Comparison of ENCODE assay signal across 35 cellular contexts in the genomic region with DNA sequence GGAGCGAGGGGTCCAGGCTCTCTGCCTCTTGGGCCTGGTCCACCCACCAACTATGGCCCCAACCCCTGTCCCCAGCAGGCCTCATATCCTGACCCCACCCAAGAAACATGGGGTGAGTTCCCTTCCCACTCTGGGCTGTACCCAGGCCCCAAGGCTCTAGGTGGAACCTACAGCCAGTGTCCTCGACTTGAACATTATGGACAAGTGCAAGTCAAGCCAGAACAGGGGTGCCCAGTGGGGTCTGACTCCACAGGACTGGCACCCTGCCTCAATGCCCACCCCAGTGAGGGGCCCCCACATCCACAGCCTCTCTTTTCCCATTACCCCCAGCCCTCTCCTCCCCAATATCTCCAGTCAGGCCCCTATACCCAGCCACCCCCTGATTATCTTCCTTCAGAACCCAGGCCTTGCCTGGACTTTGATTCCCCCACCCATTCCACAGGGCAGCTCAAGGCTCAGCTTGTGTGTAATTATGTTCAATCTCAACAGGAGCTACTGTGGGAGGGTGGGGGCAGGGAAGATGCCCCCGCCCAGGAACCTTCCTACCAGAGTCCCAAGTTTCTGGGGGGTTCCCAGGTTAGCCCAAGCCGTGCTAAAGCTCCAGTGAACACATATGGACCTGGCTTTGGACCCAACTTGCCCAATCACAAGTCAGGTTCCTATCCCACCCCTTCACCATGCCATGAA. TPM values are rescaled to one million over a fixed set of nuclear protein-coding genes. Genes with fewer than 3 reads are reported as not detected.
DNase-seq lines count a peak whose midpoint lies in the region; ATAC-seq and TF ChIP-seq lines count a peak whose summit lies in the region.
"Had no signal": no experiment of that assay in that cellular context is flagged by ENCODE, and none has a peak within 500 bp of the region (broad histone marks: within the 10 kb centered on the region; RNA-seq: fewer than 3 reads in every experiment).

No MANE protein-coding gene starts in this region.

- no peak overlapping the region for H3K4me3 Mint-ChIP-seq in CD8-positive, alpha-beta memory T cell
- H3K4me3 Mint-ChIP-seq in activated naive CD8-positive, alpha-beta T cell treated with anti-CD3 and anti-CD28 coated beads, Interleukin-2, amount 50 U/mL, for 24 hours, result no peak overlapping the region
- no peak overlapping the region for H3K4me3 Mint-ChIP-seq in stimulated activated memory B cell treated with anti-CD40 and anti-IgM and Interleukin-4, amounts not matched to agents 10 μg/mL and 1 μg/mL and 100 μg/mL, for 72 hours
- H3K4me3 Mint-ChIP-seq: activated CD4-positive, alpha-beta T cell treated with anti-CD3 and anti-CD28 coated beads, Interleukin-2, amount 10 ng/mL, durations not matched to agents 24 days and 14 days; neural crest cell; type B pancreatic cell; WTC11 had no signal

- no peak overlapping the region for H3K27ac ChIP-seq in CD8-positive, alpha-beta memory T cell (ENCODE audit: low read depth, low read length)
- H3K27ac ChIP-seq: hepatocyte, HL-60, SK-N-MC had no signal

- intact Hi-C loops in mucosa of descending colon (cut with DNase I, micrococcal nuclease), result no loop called here

- H3K4me1 Mint-ChIP-seq in CD8-positive, alpha-beta memory T cell, result peaks cover 40 to 61% (median 46%) of the 10 kb centered on the region in 3 donors
- peaks cover 35% of the 10 kb centered on the region for H3K4me1 Mint-ChIP-seq in activated naive CD8-positive, alpha-beta T cell treated with anti-CD3 and anti-CD28 coated beads, Interleukin-2, amount 50 U/mL, for 24 hours
- H3K4me1 Mint-ChIP-seq in stimulated activated memory B cell treated with anti-CD40 and anti-IgM and Interleukin-4, amounts not matched to agents 10 μg/mL and 1 μg/mL and 100 μg/mL, for 72 hours, result peaks cover 36% of the 10 kb centered on the region

- H3K27me3 ChIP-seq in CD8-positive, alpha-beta memory T cell (ENCODE audit: insufficient read depth, low read length, poor library complexity, severe bottlenecking), result no peaks in the 10 kb centered on the region

- peak overlapping the region in 6 of 8 donors; percentile 17 to 94 (median 62) for H3K27ac Mint-ChIP-seq in CD8-positive, alpha-beta memory T cell
- H3K27ac Mint-ChIP-seq in activated naive CD8-positive, alpha-beta T cell treated with anti-CD3 and anti-CD28 coated beads, Interleukin-2, amount 50 U/mL, for 24 hours, result no peak overlapping the region
- peak overlapping the region; percentile 44 for H3K27ac Mint-ChIP-seq in stimulated activated memory B cell treated with anti-CD40 and anti-IgM and Interleukin-4, amounts not matched to agents 10 μg/mL and 1 μg/mL and 100 μg/mL, for 72 hours
- H3K27ac Mint-ChIP-seq: activated CD4-positive, alpha-beta T cell treated with anti-CD3 and anti-CD28 coated beads, Interleukin-2, amount 10 ng/mL, durations not matched to agents 24 days and 14 days; type B pancreatic cell; WTC11 had no signal

- peaks cover 56% of the 10 kb centered on the region for H3K4me1 ChIP-seq in CD8-positive, alpha-beta memory T cell (ENCODE audit: insufficient read depth, low read length)
- peaks cover 20% of the 10 kb centered on the region for H3K4me1 ChIP-seq in mucosa of descending colon (ENCODE audit: low read depth)

- H3K36me3 Mint-ChIP-seq in CD8-positive, alpha-beta memory T cell, result peaks cover 9 to 80% (median 26%) of the 10 kb centered on the region in 3 donors
- peaks cover 34% of the 10 kb centered on the region for H3K36me3 Mint-ChIP-seq in activated naive CD8-positive, alpha-beta T cell treated with anti-CD3 and anti-CD28 coated beads, Interleukin-2, amount 50 U/mL, for 24 hours (ENCODE audit: low read depth)
- H3K36me3 Mint-ChIP-seq in stimulated activated memory B cell treated with anti-CD40 and anti-IgM and Interleukin-4, amounts not matched to agents 10 μg/mL and 1 μg/mL and 100 μg/mL, for 72 hours, result peaks cover 65% of the 10 kb centered on the region
- H3K36me3 Mint-ChIP-seq: type B pancreatic cell, WTC11 had no signal

- peaks cover 0 to 2% (median 0%) of the 10 kb centered on the region in 5 donors for H3K9me3 Mint-ChIP-seq in CD8-positive, alpha-beta memory T cell
- no peaks in the 10 kb centered on the region for H3K9me3 Mint-ChIP-seq in activated naive CD8-positive, alpha-beta T cell treated with anti-CD3 and anti-CD28 coated beads, Interleukin-2, amount 50 U/mL, for 24 hours
- peaks cover 2% of the 10 kb centered on the region for H3K9me3 Mint-ChIP-seq in stimulated activated memory B cell treated with anti-CD40 and anti-IgM and Interleukin-4, amounts not matched to agents 10 μg/mL and 1 μg/mL and 100 μg/mL, for 72 hours
- H3K9me3 Mint-ChIP-seq: activated CD4-positive, alpha-beta T cell treated with anti-CD3 and anti-CD28 coated beads, Interleukin-2, amount 10 ng/mL, durations not matched to agents 24 days and 14 days; neural crest cell; type B pancreatic cell; WTC11 had no signal

- ATAC-seq in activated naive CD8-positive, alpha-beta T cell treated with anti-CD3 and anti-CD28 coated beads, Interleukin-2, amount 50 U/mL, for 24 hours, result peak; percentile 3
- peak; percentile 60 for ATAC-seq in mucosa of descending colon
- no peak for ATAC-seq in stimulated activated memory B cell treated with anti-CD40 and anti-IgM and Interleukin-4, amounts not matched to agents 10 μg/mL and 1 μg/mL and 100 μg/mL, for 72 hours
- ATAC-seq in GM18868 (IDR thresholded peaks at IDR 0.05; ENCODE audit: unreplicated experiment), result no peak
- ATAC-seq: left cardiac atrium, right cardiac atrium, WTC11 had no signal

- H3K9me3 ChIP-seq in CD8-positive, alpha-beta memory T cell (ENCODE audit: low read length), result no peaks in the 10 kb centered on the region
- no peaks in the 10 kb centered on the region for H3K9me3 ChIP-seq in mucosa of descending colon
- H3K9me3 ChIP-seq: MG63 had no signal

- TF ChIP-seq CTCF in mucosa of descending colon (IDR thresholded peaks at IDR 0.05), result no peak

- no peaks in the 10 kb centered on the region for H3K27me3 Mint-ChIP-seq in CD8-positive, alpha-beta memory T cell
- H3K27me3 Mint-ChIP-seq in activated naive CD8-positive, alpha-beta T cell treated with anti-CD3 and anti-CD28 coated beads, Interleukin-2, amount 50 U/mL, for 24 hours, result no peaks in the 10 kb centered on the region
- H3K27me3 Mint-ChIP-seq in stimulated activated memory B cell treated with anti-CD40 and anti-IgM and Interleukin-4, amounts not matched to agents 10 μg/mL and 1 μg/mL and 100 μg/mL, for 72 hours, result no peaks in the 10 kb centered on the region
- H3K27me3 Mint-ChIP-seq: activated CD4-positive, alpha-beta T cell treated with anti-CD3 and anti-CD28 coated beads, Interleukin-2, amount 10 ng/mL, durations not matched to agents 24 days and 14 days had no signal

- peaks cover 48% of the 10 kb centered on the region for H3K36me3 ChIP-seq in CD8-positive, alpha-beta memory T cell (ENCODE audit: insufficient read depth, low read length)
- no peaks in the 10 kb centered on the region for H3K36me3 ChIP-seq in mucosa of descending colon (ENCODE audit: low read depth)
- H3K36me3 ChIP-seq: MG63 had no signal

- CTCF ChIA-PET in CD8-positive, alpha-beta memory T cell (lab: Charles Lee), result interaction anchor here (0.7 to 1.8 kb wide), 4 partner anchors 8 to 14 kb away, joined by 3 to 9 read pairs (median 5); a partner anchor contains a TSS

- no peak for DNase-seq in CD8-positive, alpha-beta memory T cell
- no peak for DNase-seq in activated naive CD8-positive, alpha-beta T cell treated with anti-CD3 and anti-CD28 coated beads, Interleukin-2, amount 50 U/mL, for 24 hours
- DNase-seq in mucosa of descending colon (peak in 2 of 3 donors; percentile 58 to 64), NCI-H2107 (lab: John Stamatoyannopoulos, UW) (no peak)
- DNase-seq in activated CD8-positive, alpha-beta memory T cell treated with anti-CD3 and anti-CD28 coated beads, Interleukin-2, amount 50 U/mL, for 4 hours, result no peak
- DNase-seq: activated CD4-positive, alpha-beta T cell treated with anti-CD3 and anti-CD28 coated beads, Interleukin-2, amount 10 ng/mL, durations not matched to agents 24 days and 14 days; activated CD8-positive, alpha-beta memory T cell treated with anti-CD3 and anti-CD28 coated beads for 24 hours; activated gamma-delta T cell; C1 segment of cervical spinal cord; caudate nucleus; DND-41; GF-D8; KG1; left cardiac atrium; MG63; NCI-H1105; NCI-H187; NCI-H526; NK-92 treated with Interleukin-12 subunit alpha and Interleukin-12 subunit beta, amount 100 ng/mL, for 24 hours; stimulated activated CD8-positive, alpha-beta memory T cell treated with anti-CD3 and anti-CD28 coated beads, Interleukin-4, amount 100 ng/mL, for 48 hours; T-helper 1 cell had no signal

- H3K4me3 ChIP-seq in CD8-positive, alpha-beta memory T cell (ENCODE audit: low read length), result no peak overlapping the region
- no peak overlapping the region for H3K4me3 ChIP-seq in mucosa of descending colon
- H3K4me3 ChIP-seq: hepatocyte, MG63, SK-N-MC had no signal

- POLR2A ChIA-PET in CD8-positive, alpha-beta memory T cell (lab: Charles Lee), result interaction anchor here (1.0 kb wide), 1 partner anchor 11 kb away, joined by 4 read pairs; no protein-coding TSS in a partner anchor

RNA-seq across cellular contexts. Expression of a gene that starts 8.6 kb away (rescaled TPM):
- 100 to 1,000 TPM; 116 to 121 TPM for total RNA-seq in CD8-positive, alpha-beta memory T cell
- 181 TPM for polyA plus RNA-seq in CD8-positive, alpha-beta memory T cell
- total RNA-seq in mucosa of descending colon, result 10 to 100 TPM in 2 of 3 donors, 1 to 10 TPM in 1; 8.8 to 18.5 (median 15.0) TPM
- total RNA-seq: dermis microvascular lymphatic vessel endothelial cell, H4, lung microvascular endothelial cell had no signal

RNA-seq across cellular contexts. Expression of a gene that starts 11.5 kb away (rescaled TPM):
- under 1 TPM; 0.55 to 0.75 TPM for total RNA-seq in CD8-positive, alpha-beta memory T cell
- 0.32 TPM for polyA plus RNA-seq in CD8-positive, alpha-beta memory T cell
- 1 to 10 TPM in 2 of 3 donors, under 1 TPM in 1; 0.46 to 2.0 (median 1.9) TPM for total RNA-seq in mucosa of descending colon
- total RNA-seq: lung microvascular endothelial cell had no signal

RNA-seq across cellular contexts. Expression of a gene that starts 16.0 kb away (rescaled TPM):
- under 1 TPM; 0.38 to 0.61 TPM for total RNA-seq in CD8-positive, alpha-beta memory T cell
- not detected for polyA plus RNA-seq in CD8-positive, alpha-beta memory T cell
- not detected for total RNA-seq in mucosa of descending colon
- total RNA-seq: dermis microvascular lymphatic vessel endothelial cell, frontal cortex, left cardiac atrium, lung microvascular endothelial cell, mononuclear cell, right cardiac atrium had no signal
- polyA plus RNA-seq: right cardiac atrium had no signal

RNA-seq across cellular contexts. Expression of a gene that starts 16.8 kb away (rescaled TPM):
- 100 to 1,000 TPM; 386 to 398 TPM for total RNA-seq in CD8-positive, alpha-beta memory T cell
- polyA plus RNA-seq in CD8-positive, alpha-beta memory T cell, result 89.8 TPM
- 100 to 1,000 TPM in 1 of 3 donors, 10 to 100 TPM in 2; 63.7 to 117 (median 94.7) TPM for total RNA-seq in mucosa of descending colon

RNA-seq across cellular contexts. Expression of a gene that starts 36.5 kb away (rescaled TPM):
- under 1 TPM; 0.11 TPM for total RNA-seq in CD8-positive, alpha-beta memory T cell
- polyA plus RNA-seq in CD8-positive, alpha-beta memory T cell, result not detected
- total RNA-seq in mucosa of descending colon, result not detected
- total RNA-seq: activated CD4-positive, alpha-beta T cell treated with anti-CD3 and anti-CD28 coated beads, Interleukin-2, amount 10 ng/mL, durations not matched to agents 24 days and 14 days; dermis microvascular lymphatic vessel endothelial cell; frontal cortex; H4; left cardiac atrium; lung microvascular endothelial cell; neural crest cell; right cardiac atrium had no signal
- polyA plus RNA-seq: right cardiac atrium had no signal

Comparison
In these comparisons a context has a peak if more than half of its experiments do, and no peak if none do; other contexts are left out.
1. DNase-seq: peak in mucosa of descending colon (2 of 3); none in CD8-positive, alpha-beta memory T cell (0 of 5), activated naive CD8-positive, alpha-beta T cell treated with anti-CD3 and anti-CD28 coated beads, Interleukin-2, amount 50 U/mL, for 24 hours (single experiment), activated CD8-positive, alpha-beta memory T cell treated with anti-CD3 and anti-CD28 coated beads, Interleukin-2, amount 50 U/mL, for 4 hours (single experiment) and NCI-H2107 (single experiment).
2. ATAC-seq: peak in activated naive CD8-positive, alpha-beta T cell treated with anti-CD3 and anti-CD28 coated beads, Interleukin-2, amount 50 U/mL, for 24 hours (single experiment) and mucosa of descending colon (single experiment); none in stimulated activated memory B cell treated with anti-CD40 and anti-IgM and Interleukin-4, amounts not matched to agents 10 μg/mL and 1 μg/mL and 100 μg/mL, for 72 hours (single experiment) and GM18868 (single experiment).
3. RNA of a gene that starts 8.6 kb away (total RNA-seq): 116 to 121 TPM in CD8-positive, alpha-beta memory T cell; 8.8 to 18.5 TPM in mucosa of descending colon; every median in the first group is over 4 times any median in the second.